Comparison of ENCODE assay signal across 23 cellular contexts in genomic region chr17:58119491-58119890, GRCh38. TPM values are rescaled to one million over a fixed set of nuclear protein-coding genes. Genes with fewer than 3 reads are reported as not detected.
"Had no signal": no experiment of that assay in that cellular context is flagged by ENCODE, and none has a peak within 500 bp of the region (broad histone marks: within the 10 kb centered on the region; RNA-seq: fewer than 3 reads in every experiment).

No MANE protein-coding gene starts in this region.

- H3K27ac ChIP-seq: VCaP, WERI-Rb-1 had no signal

- ATAC-seq: activated CD4-positive, alpha-beta T cell treated with anti-CD3 and anti-CD28 coated beads for 36 hours; activated CD4-positive, CD25-positive, alpha-beta regulatory T cell treated with anti-CD3 and anti-CD28 coated beads, Interleukin-2, amount 50 U/mL, for 24 hours; activated CD8-positive, alpha-beta T cell treated with anti-CD3 and anti-CD28 coated beads for 36 hours had no signal

- H3K4me1 Mint-ChIP-seq: activated B cell treated with CpG ODN at 0.5 μM for 24 hours; activated CD8-positive, alpha-beta memory T cell treated with anti-CD3 and anti-CD28 coated beads, Interleukin-2, amount 10 ng/mL, durations not matched to agents 7 days and 5 days; WTC11 had no signal

- H3K9me3 Mint-ChIP-seq: activated B cell treated with CpG ODN at 0.5 μM for 24 hours; activated CD4-positive, alpha-beta memory T cell treated with anti-CD3 and anti-CD28 coated beads for 36 hours; activated CD4-positive, alpha-beta memory T cell treated with anti-CD3 and anti-CD28 coated beads, Interleukin-2, amount 10 ng/mL, durations not matched to agents 7 days and 5 days; activated CD4-positive, alpha-beta T cell treated with anti-CD3 and anti-CD28 coated beads, Interleukin-2, amount 10 ng/mL, durations not matched to agents 7 days and 5 days; activated CD8-positive, alpha-beta T cell treated with anti-CD3 and anti-CD28 coated beads for 36 hours; T-cell; T-helper 1 cell treated with Interleukin-12 subunit alpha and Interleukin-12 subunit beta and Interleukin-4 antibody, amounts not matched to agents 30 μg/mL and 1 μg/mL, for 36 hours; T-helper 2 cell treated with Interferon-gamma antibody and Interleukin-4, amounts not matched to agents 5 μg/mL and 100 μg/mL, for 36 hours; WTC11 had no signal

- H3K4me3 Mint-ChIP-seq: activated B cell treated with CpG ODN at 0.5 μM for 24 hours; activated CD4-positive, alpha-beta memory T cell treated with anti-CD3 and anti-CD28 coated beads for 36 hours; activated CD4-positive, alpha-beta memory T cell treated with anti-CD3 and anti-CD28 coated beads, Interleukin-2, amount 10 ng/mL, durations not matched to agents 7 days and 5 days; activated CD4-positive, alpha-beta T cell treated with anti-CD3 and anti-CD28 coated beads for 36 hours; activated CD4-positive, alpha-beta T cell treated with anti-CD3 and anti-CD28 coated beads, Interleukin-2, amount 10 ng/mL, durations not matched to agents 7 days and 5 days; activated CD8-positive, alpha-beta memory T cell treated with anti-CD3 and anti-CD28 coated beads, Interleukin-2, amount 10 ng/mL, durations not matched to agents 7 days and 5 days; activated CD8-positive, alpha-beta T cell treated with anti-CD3 and anti-CD28 coated beads for 36 hours; activated CD8-positive, alpha-beta T cell treated with anti-CD3 and anti-CD28 coated beads, Interleukin-2, amount 10 ng/mL, durations not matched to agents 7 days and 5 days; T-cell; T-helper 1 cell treated with Interleukin-12 subunit alpha and Interleukin-12 subunit beta and Interleukin-4 antibody, amounts not matched to agents 30 μg/mL and 1 μg/mL, for 36 hours; T-helper 17 cell; T-helper 2 cell treated with Interferon-gamma antibody and Interleukin-4, amounts not matched to agents 5 μg/mL and 100 μg/mL, for 36 hours; WTC11 had no signal

- DNase-seq: activated B cell treated with CpG ODN at 0.5 μM for 24 hours; activated CD4-positive, alpha-beta T cell treated with anti-CD3 and anti-CD28 coated beads for 1 hour; activated CD4-positive, CD25-positive, alpha-beta regulatory T cell treated with anti-CD3 and anti-CD28 coated beads, Interleukin-2, amount 50 U/mL, for 72 hours; activated CD8-positive, alpha-beta memory T cell treated with anti-CD3 and anti-CD28 coated beads, Interleukin-2, amount 50 U/mL, for 48 hours; activated T-cell treated with anti-CD3 and anti-CD28 coated beads, Interleukin-2, amount 50 U/mL, for 1 hour; WERI-Rb-1 had no signal

- H3K27me3 Mint-ChIP-seq: activated CD4-positive, alpha-beta memory T cell treated with anti-CD3 and anti-CD28 coated beads for 36 hours had no signal

- H3K36me3 ChIP-seq: WERI-Rb-1 had no signal

- H3K27ac Mint-ChIP-seq: activated B cell treated with CpG ODN at 0.5 μM for 24 hours; activated CD4-positive, alpha-beta memory T cell treated with anti-CD3 and anti-CD28 coated beads for 36 hours; activated CD4-positive, alpha-beta memory T cell treated with anti-CD3 and anti-CD28 coated beads, Interleukin-2, amount 10 ng/mL, durations not matched to agents 7 days and 5 days; activated CD4-positive, alpha-beta T cell treated with anti-CD3 and anti-CD28 coated beads for 36 hours; activated CD4-positive, alpha-beta T cell treated with anti-CD3 and anti-CD28 coated beads, Interleukin-2, amount 10 ng/mL, durations not matched to agents 7 days and 5 days; activated CD8-positive, alpha-beta memory T cell treated with anti-CD3 and anti-CD28 coated beads, Interleukin-2, amount 10 ng/mL, durations not matched to agents 7 days and 5 days; activated CD8-positive, alpha-beta T cell treated with anti-CD3 and anti-CD28 coated beads for 36 hours; activated CD8-positive, alpha-beta T cell treated with anti-CD3 and anti-CD28 coated beads, Interleukin-2, amount 10 ng/mL, durations not matched to agents 7 days and 5 days; T-cell; T-helper 1 cell treated with Interleukin-12 subunit alpha and Interleukin-12 subunit beta and Interleukin-4 antibody, amounts not matched to agents 30 μg/mL and 1 μg/mL, for 36 hours; T-helper 17 cell; T-helper 2 cell treated with Interferon-gamma antibody and Interleukin-4, amounts not matched to agents 5 μg/mL and 100 μg/mL, for 36 hours; WTC11 had no signal

- H3K36me3 Mint-ChIP-seq: activated CD4-positive, alpha-beta memory T cell treated with anti-CD3 and anti-CD28 coated beads for 36 hours; activated CD8-positive, alpha-beta memory T cell treated with anti-CD3 and anti-CD28 coated beads, Interleukin-2, amount 10 ng/mL, durations not matched to agents 7 days and 5 days; WTC11 had no signal

RNA-seq across cellular contexts. Expression of gene OR4D1, which starts 28.7 kb away (rescaled TPM):
- total RNA-seq: activated B cell treated with CpG ODN at 0.5 μM for 24 hours had no signal

RNA-seq across cellular contexts. Expression of gene OR4D2, which starts 47.3 kb away (rescaled TPM):
- total RNA-seq: activated B cell treated with CpG ODN at 0.5 μM for 24 hours; activated CD4-positive, alpha-beta memory T cell treated with anti-CD3 and anti-CD28 coated beads for 36 hours; activated CD4-positive, alpha-beta memory T cell treated with anti-CD3 and anti-CD28 coated beads, Interleukin-2, amount 10 ng/mL, durations not matched to agents 7 days and 5 days; activated CD4-positive, alpha-beta T cell treated with anti-CD3 and anti-CD28 coated beads for 36 hours; activated CD4-positive, alpha-beta T cell treated with anti-CD3 and anti-CD28 coated beads, Interleukin-2, amount 10 ng/mL, durations not matched to agents 7 days and 5 days; activated CD8-positive, alpha-beta memory T cell treated with anti-CD3 and anti-CD28 coated beads for 36 hours; activated CD8-positive, alpha-beta memory T cell treated with anti-CD3 and anti-CD28 coated beads, Interleukin-2, amount 10 ng/mL, durations not matched to agents 7 days and 5 days; activated CD8-positive, alpha-beta T cell treated with anti-CD3 and anti-CD28 coated beads for 36 hours; activated CD8-positive, alpha-beta T cell treated with anti-CD3 and anti-CD28 coated beads, Interleukin-2, amount 10 ng/mL, durations not matched to agents 7 days and 5 days; T-cell; T-helper 1 cell treated with Interleukin-12 subunit alpha and Interleukin-12 subunit beta and Interleukin-4 antibody, amounts not matched to agents 30 ng/mL and 1 ng/mL, for 36 hours; T-helper 17 cell; T-helper 2 cell treated with Interferon-gamma antibody and Interleukin-4, amounts not matched to agents 100 ng/mL and 5 ng/mL, for 36 hours; WTC11 had no signal
